ENCODE assay signal across 3 cellular contexts in the genomic region with DNA sequence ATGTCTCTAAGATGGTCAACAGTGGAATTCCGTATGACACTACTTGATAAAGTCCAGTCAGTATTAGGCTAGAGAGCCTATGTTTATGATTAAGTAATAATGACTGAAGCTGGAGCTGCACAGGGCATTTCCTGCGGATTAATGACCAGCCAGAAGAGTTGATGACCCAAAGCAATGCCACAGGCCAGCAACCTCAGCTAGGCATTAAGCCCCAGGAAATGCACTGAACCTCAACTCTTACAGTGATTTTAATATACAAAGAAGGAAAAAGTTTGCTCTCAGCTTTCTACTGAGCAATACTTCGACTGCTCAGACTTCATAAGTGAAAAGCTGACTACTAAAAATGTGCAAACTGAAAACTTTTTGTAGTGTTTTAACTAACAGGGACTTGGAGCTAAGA.
TF ChIP-seq lines count a peak whose summit lies in the region.

No MANE protein-coding gene starts in this region.

TF ChIP-seq in SK-N-SH, 30 proteins besides CTCF, POLR2A, EP300 and RAD21 (continued from another document):
- TF ChIP-seq SIN3A (IDR thresholded peaks at IDR 0.05; ENCODE audit: borderline replicate concordance, low read depth, low read length) (no peak), POLR2AphosphoS5 (IDR thresholded peaks at IDR 0.05; ENCODE audit: low read depth, low read length) (no peak), GATA2 (CRISPR knock-in tag; IDR thresholded peaks at IDR 0.05) (no peak), FOXJ3 (CRISPR knock-in tag; IDR thresholded peaks at IDR 0.05) (no peak)
- TF ChIP-seq, protein P1, sequence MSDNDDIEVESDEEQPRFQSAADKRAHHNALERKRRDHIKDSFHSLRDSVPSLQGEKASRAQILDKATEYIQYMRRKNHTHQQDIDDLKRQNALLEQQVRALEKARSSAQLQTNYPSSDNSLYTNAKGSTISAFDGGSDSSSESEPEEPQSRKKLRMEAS (IDR thresholded peaks at IDR 0.05; ENCODE audit: low read depth), result no peak
- TF ChIP-seq, protein P2, sequence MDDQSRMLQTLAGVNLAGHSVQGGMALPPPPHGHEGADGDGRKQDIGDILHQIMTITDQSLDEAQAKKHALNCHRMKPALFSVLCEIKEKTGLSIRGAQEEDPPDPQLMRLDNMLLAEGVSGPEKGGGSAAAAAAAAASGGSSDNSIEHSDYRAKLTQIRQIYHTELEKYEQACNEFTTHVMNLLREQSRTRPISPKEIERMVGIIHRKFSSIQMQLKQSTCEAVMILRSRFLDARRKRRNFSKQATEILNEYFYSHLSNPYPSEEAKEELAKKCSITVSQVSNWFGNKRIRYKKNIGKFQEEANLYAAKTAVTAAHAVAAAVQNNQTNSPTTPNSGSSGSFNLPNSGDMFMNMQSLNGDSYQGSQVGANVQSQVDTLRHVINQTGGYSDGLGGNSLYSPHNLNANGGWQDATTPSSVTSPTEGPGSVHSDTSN (IDR thresholded peaks at IDR 0.05), result no peak

TF ChIP-seq in SK-N-SH treated with all-trans-retinoic acid at 6 μM for 48 hours, 23 proteins besides CTCF, POLR2A, EP300 and RAD21:
- TF ChIP-seq, protein P3, sequence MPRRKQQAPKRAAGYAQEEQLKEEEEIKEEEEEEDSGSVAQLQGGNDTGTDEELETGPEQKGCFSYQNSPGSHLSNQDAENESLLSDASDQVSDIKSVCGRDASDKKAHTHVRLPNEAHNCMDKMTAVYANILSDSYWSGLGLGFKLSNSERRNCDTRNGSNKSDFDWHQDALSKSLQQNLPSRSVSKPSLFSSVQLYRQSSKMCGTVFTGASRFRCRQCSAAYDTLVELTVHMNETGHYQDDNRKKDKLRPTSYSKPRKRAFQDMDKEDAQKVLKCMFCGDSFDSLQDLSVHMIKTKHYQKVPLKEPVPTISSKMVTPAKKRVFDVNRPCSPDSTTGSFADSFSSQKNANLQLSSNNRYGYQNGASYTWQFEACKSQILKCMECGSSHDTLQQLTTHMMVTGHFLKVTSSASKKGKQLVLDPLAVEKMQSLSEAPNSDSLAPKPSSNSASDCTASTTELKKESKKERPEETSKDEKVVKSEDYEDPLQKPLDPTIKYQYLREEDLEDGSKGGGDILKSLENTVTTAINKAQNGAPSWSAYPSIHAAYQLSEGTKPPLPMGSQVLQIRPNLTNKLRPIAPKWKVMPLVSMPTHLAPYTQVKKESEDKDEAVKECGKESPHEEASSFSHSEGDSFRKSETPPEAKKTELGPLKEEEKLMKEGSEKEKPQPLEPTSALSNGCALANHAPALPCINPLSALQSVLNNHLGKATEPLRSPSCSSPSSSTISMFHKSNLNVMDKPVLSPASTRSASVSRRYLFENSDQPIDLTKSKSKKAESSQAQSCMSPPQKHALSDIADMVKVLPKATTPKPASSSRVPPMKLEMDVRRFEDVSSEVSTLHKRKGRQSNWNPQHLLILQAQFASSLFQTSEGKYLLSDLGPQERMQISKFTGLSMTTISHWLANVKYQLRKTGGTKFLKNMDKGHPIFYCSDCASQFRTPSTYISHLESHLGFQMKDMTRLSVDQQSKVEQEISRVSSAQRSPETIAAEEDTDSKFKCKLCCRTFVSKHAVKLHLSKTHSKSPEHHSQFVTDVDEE (CRISPR knock-in tag; IDR thresholded peaks at IDR 0.05), result no peak
- TF ChIP-seq, protein P4, sequence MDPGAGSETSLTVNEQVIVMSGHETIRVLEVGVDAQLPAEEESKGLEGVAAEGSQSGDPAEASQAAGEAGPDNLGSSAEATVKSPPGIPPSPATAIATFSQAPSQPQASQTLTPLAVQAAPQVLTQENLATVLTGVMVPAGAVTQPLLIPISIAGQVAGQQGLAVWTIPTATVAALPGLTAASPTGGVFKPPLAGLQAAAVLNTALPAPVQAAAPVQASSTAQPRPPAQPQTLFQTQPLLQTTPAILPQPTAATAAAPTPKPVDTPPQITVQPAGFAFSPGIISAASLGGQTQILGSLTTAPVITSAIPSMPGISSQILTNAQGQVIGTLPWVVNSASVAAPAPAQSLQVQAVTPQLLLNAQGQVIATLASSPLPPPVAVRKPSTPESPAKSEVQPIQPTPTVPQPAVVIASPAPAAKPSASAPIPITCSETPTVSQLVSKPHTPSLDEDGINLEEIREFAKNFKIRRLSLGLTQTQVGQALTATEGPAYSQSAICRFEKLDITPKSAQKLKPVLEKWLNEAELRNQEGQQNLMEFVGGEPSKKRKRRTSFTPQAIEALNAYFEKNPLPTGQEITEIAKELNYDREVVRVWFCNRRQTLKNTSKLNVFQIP (CRISPR knock-in tag; IDR thresholded peaks at IDR 0.05; ENCODE audit: borderline replicate concordance, low read depth), result no peak
- TF ChIP-seq ZC3H10 (CRISPR knock-in tag; IDR thresholded peaks at IDR 0.05), result no peak
- no peak for TF ChIP-seq TCF4 (CRISPR knock-in tag; IDR thresholded peaks at IDR 0.05; ENCODE audit: borderline replicate concordance)
- no peak for TF ChIP-seq RARB (CRISPR knock-in tag; IDR thresholded peaks at IDR 0.05)
- no peak for TF ChIP-seq BACH2 (CRISPR knock-in tag; IDR thresholded peaks at IDR 0.05; ENCODE audit: borderline replicate concordance)
- TF ChIP-seq, protein P5, sequence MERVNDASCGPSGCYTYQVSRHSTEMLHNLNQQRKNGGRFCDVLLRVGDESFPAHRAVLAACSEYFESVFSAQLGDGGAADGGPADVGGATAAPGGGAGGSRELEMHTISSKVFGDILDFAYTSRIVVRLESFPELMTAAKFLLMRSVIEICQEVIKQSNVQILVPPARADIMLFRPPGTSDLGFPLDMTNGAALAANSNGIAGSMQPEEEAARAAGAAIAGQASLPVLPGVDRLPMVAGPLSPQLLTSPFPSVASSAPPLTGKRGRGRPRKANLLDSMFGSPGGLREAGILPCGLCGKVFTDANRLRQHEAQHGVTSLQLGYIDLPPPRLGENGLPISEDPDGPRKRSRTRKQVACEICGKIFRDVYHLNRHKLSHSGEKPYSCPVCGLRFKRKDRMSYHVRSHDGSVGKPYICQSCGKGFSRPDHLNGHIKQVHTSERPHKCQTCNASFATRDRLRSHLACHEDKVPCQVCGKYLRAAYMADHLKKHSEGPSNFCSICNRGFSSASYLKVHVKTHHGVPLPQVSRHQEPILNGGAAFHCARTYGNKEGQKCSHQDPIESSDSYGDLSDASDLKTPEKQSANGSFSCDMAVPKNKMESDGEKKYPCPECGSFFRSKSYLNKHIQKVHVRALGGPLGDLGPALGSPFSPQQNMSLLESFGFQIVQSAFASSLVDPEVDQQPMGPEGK (CRISPR knock-in tag; IDR thresholded peaks at IDR 0.05; ENCODE audit: borderline replicate concordance), result no peak
- TF ChIP-seq SNAI2 (CRISPR knock-in tag; IDR thresholded peaks at IDR 0.05), result no peak
- no peak for TF ChIP-seq ZNF565 (CRISPR knock-in tag; conservative IDR thresholded peaks at IDR 0.05; ENCODE audit: low read depth)
- no peak for TF ChIP-seq PPARA (CRISPR knock-in tag; IDR thresholded peaks at IDR 0.05; ENCODE audit: borderline replicate concordance)
- TF ChIP-seq, protein P6, sequence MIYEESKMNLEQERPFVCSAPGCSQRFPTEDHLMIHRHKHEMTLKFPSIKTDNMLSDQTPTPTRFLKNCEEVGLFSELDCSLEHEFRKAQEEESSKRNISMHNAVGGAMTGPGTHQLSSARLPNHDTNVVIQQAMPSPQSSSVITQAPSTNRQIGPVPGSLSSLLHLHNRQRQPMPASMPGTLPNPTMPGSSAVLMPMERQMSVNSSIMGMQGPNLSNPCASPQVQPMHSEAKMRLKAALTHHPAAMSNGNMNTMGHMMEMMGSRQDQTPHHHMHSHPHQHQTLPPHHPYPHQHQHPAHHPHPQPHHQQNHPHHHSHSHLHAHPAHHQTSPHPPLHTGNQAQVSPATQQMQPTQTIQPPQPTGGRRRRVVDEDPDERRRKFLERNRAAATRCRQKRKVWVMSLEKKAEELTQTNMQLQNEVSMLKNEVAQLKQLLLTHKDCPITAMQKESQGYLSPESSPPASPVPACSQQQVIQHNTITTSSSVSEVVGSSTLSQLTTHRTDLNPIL (CRISPR knock-in tag; IDR thresholded peaks at IDR 0.05; ENCODE audit: low read depth), result no peak
- no peak for TF ChIP-seq ISL1 (CRISPR knock-in tag; IDR thresholded peaks at IDR 0.05)
- TF ChIP-seq ZFP30 (CRISPR knock-in tag; IDR thresholded peaks at IDR 0.05), result no peak
- TF ChIP-seq ESRRG (CRISPR knock-in tag; IDR thresholded peaks at IDR 0.05), result no peak

TF ChIP-seq in WTC11, 78 proteins besides CTCF, POLR2A, EP300 and RAD21 (continued from another document):
- TF ChIP-seq, protein P7, sequence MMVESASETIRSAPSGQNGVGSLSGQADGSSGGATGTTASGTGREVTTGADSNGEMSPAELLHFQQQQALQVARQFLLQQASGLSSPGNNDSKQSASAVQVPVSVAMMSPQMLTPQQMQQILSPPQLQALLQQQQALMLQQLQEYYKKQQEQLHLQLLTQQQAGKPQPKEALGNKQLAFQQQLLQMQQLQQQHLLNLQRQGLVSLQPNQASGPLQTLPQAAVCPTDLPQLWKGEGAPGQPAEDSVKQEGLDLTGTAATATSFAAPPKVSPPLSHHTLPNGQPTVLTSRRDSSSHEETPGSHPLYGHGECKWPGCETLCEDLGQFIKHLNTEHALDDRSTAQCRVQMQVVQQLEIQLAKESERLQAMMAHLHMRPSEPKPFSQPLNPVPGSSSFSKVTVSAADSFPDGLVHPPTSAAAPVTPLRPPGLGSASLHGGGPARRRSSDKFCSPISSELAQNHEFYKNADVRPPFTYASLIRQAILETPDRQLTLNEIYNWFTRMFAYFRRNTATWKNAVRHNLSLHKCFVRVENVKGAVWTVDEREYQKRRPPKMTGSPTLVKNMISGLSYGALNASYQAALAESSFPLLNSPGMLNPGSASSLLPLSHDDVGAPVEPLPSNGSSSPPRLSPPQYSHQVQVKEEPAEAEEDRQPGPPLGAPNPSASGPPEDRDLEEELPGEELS (CRISPR knock-in tag; IDR thresholded peaks at IDR 0.05), result no peak
- TF ChIP-seq, protein P8, sequence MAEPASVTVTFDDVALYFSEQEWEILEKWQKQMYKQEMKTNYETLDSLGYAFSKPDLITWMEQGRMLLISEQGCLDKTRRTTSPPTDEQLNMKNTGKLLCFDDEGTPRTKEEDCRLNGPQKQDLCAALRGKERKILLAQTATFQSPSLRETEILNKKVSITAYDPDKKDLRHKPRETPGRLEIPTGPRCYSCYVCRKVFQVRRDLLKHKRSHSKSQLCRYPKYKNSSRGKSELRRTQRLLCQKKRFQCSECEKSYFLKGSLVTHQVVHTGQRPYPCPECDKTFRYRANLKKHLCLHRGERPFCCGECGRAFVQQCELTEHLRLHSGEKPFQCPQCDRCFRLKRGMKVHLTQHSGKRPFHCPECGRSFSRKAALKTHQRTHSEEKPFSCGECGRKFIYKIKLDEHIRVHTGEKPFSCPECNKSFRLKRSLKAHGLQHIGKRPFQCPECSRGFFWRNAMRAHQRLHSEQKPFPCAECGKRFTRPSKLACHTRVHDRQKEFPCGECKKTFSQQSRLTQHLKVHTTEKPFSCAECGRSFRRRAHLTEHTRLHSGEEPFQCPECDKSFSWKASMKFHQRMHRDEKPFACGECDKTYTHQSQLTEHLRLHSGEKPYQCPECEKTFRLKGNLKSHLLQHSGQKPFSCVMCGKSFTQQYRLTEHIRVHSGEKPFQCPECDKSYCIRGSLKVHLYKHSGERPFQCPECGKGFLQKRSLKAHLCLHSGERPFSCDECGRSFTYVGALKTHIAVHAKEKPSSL (CRISPR knock-in tag; conservative IDR thresholded peaks at IDR 0.05), result no peak
- TF ChIP-seq ZNF396 (CRISPR knock-in tag; IDR thresholded peaks at IDR 0.05; ENCODE audit: borderline replicate concordance), result no peak
- no peak for TF ChIP-seq ZNF138 (CRISPR knock-in tag; conservative IDR thresholded peaks at IDR 0.05)
- TF ChIP-seq TP53 (CRISPR knock-in tag; IDR thresholded peaks at IDR 0.05), result no peak
- TF ChIP-seq TCF7 (CRISPR knock-in tag; IDR thresholded peaks at IDR 0.05; ENCODE audit: low read depth), result no peak
